Comparison of ENCODE assay signal across 1 cellular context in genomic region chr4:143581331-143581961, GRCh38.
TF ChIP-seq lines count a peak whose summit lies in the region.

No MANE protein-coding gene starts in this region.

TF ChIP-seq in WTC11, 78 proteins besides CTCF, POLR2A, EP300 and RAD21 (continued from another document):
- TF ChIP-seq GRHL2 (CRISPR knock-in tag; IDR thresholded peaks at IDR 0.05; ENCODE audit: insufficient replicate concordance, severe bottlenecking) (no peak), FOXP4 (CRISPR knock-in tag; IDR thresholded peaks at IDR 0.05) (no peak), AFF4 (CRISPR knock-in tag; IDR thresholded peaks at IDR 0.05; ENCODE audit: borderline replicate concordance) (no peak), ZNF121 (CRISPR knock-in tag; IDR thresholded peaks at IDR 0.05) (no peak), E2F5 (CRISPR knock-in tag; IDR thresholded peaks at IDR 0.05) (no peak), MAX (CRISPR knock-in tag; IDR thresholded peaks at IDR 0.05) (no peak), CDX4 (CRISPR knock-in tag; IDR thresholded peaks at IDR 0.05; ENCODE audit: borderline replicate concordance) (no peak)
